In the genomic region with DNA sequence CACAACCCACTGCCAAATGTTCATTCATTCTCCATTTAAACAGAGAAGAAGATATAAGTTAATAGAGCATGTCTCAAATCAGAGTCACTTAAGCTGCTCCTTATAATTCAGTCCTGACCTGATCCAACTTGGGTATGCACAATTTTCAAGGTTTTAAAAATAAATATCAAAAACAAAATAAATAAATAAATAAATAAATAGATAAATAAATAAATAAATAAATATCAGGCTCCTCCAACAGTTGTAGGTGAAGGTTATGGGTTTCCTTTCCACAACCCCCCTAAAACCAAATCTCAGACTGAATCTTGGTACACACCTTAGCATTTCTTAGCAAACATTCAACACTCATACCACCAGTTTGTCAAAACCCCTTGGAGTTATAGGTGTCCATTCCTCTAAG, we compare ENCODE assay signal across 30 cellular contexts.
DNase-seq lines count a peak whose midpoint lies in the region; ATAC-seq, FAIRE-seq and TF ChIP-seq lines count a peak whose summit lies in the region.
"Had no signal": no experiment of that assay in that cellular context is flagged by ENCODE, and none has a peak within 500 bp of the region (broad histone marks: within the 10 kb centered on the region; RNA-seq: fewer than 3 reads in every experiment).

No MANE protein-coding gene starts in this region.

- TF ChIP-seq EP300 in A549 (IDR thresholded peaks at IDR 0.05): no peak

- no peak for TF ChIP-seq RAD21 in A549 (conservative IDR thresholded peaks at IDR 0.05 in 1 of 2, IDR thresholded peaks at IDR 0.05 in 1 of 2)

- no peaks in the 10 kb centered on the region for H3K79me2 ChIP-seq in SU-DHL-6 (ENCODE audit: insufficient read depth, low read length)

- no peaks in the 10 kb centered on the region for H3K9me2 ChIP-seq in SU-DHL-6 (replicated peaks; ENCODE audit: insufficient read depth, low read length)

- H3K4me1 ChIP-seq in A549 (no peaks in the 10 kb centered on the region), HEK293 (ENCODE audit: control insufficient read depth, insufficient read depth, low read length) (no peaks in the 10 kb centered on the region)
- H3K4me1 ChIP-seq: BE2C, Caco-2 had no signal

- H3K27ac ChIP-seq in A549 (no peak overlapping the region), HEK293 (ENCODE audit: extremely low read depth, low read depth, low read length) (no peak overlapping the region), SU-DHL-6 (ENCODE audit: low read depth, low read length) (peak overlapping the region; percentile 99)
- H3K27ac ChIP-seq: 22Rv1; BLaER1; BLaER1 treated with 17β-estradiol and CSF1 and Interleukin-3, amounts not matched to agents 10 nM and 100 nM; C4-2B had no signal

- H3F3A ChIP-seq in SU-DHL-6 (ENCODE audit: insufficient read depth): peaks cover 29% of the 10 kb centered on the region

- H3K9ac ChIP-seq in SU-DHL-6 (ENCODE audit: low read length): 0 out of 2 replicates have a peak overlapping the region, but pooled peaks have one; percentile 16
- H3K9ac ChIP-seq: BLaER1; BLaER1 treated with 17β-estradiol and CSF1 and Interleukin-3, amounts not matched to agents 10 nM and 100 nM had no signal

- FAIRE-seq in A549 (lab: Jason Lieb, UNC): no peak
- no peak for FAIRE-seq in RCC 7860 (lab: Jason Lieb, UNC)
- FAIRE-seq: A204.1, D721Med had no signal

- no peaks in the 10 kb centered on the region for H3K36me3 ChIP-seq in HEK293 (ENCODE audit: control insufficient read depth in 2 of 2, insufficient read depth in 1 of 2, low read length in 2 of 2)
- H3K36me3 ChIP-seq in SU-DHL-6 (ENCODE audit: low read length): no peaks in the 10 kb centered on the region
- H3K36me3 ChIP-seq in MG63: no peaks in the 10 kb centered on the region
- H3K36me3 ChIP-seq: BE2C; BLaER1; BLaER1 treated with 17β-estradiol and CSF1 and Interleukin-3, amounts not matched to agents 10 nM and 100 nM had no signal

- no peak overlapping the region for H3K4me2 ChIP-seq in A549
- peak overlapping the region; percentile 81 for H3K4me2 ChIP-seq in SU-DHL-6 (ENCODE audit: low read depth, low read length, poor library complexity, severe bottlenecking)
- H3K4me2 ChIP-seq: BLaER1 had no signal

- H3K4me3 ChIP-seq in A549: no peak overlapping the region
- no peak overlapping the region for H3K4me3 ChIP-seq in HEK293 (ENCODE audit: low read depth, low read length)
- no peak overlapping the region for H3K4me3 ChIP-seq in SU-DHL-6 (ENCODE audit: insufficient read depth, low read length, poor library complexity, severe bottlenecking)
- H3K4me3 ChIP-seq in MG63: no peak overlapping the region
- H3K4me3 ChIP-seq: BLaER1; BLaER1 treated with 17β-estradiol and CSF1 and Interleukin-3, amounts not matched to agents 10 nM and 100 nM had no signal

- POLR2A ChIA-PET in A549 (lab: Yijun Ruan, JAX) (no interaction called here), HEK293 (lab: Yijun Ruan, JAX) (no interaction called here)

- ATAC-seq in A549: no peak
- ATAC-seq: CD8-positive, alpha-beta T cell had no signal

- CTCF ChIA-PET in A549 (lab: Yijun Ruan, JAX): no interaction called here
- CTCF ChIA-PET in HEK293 (lab: Yijun Ruan, JAX): no interaction called here

- TF ChIP-seq CTCF in A549 (IDR thresholded peaks at IDR 0.05): no peak
- no peak for TF ChIP-seq CTCF in HEK293 (tag by site-specific recombination; IDR thresholded peaks at IDR 0.05)
- no peak for TF ChIP-seq CTCF in SU-DHL-6 (IDR thresholded peaks at IDR 0.05; ENCODE audit: insufficient read depth, low read length, poor library complexity, severe bottlenecking)

- DNase-seq in A549 (ENCODE audit: low read depth in 1 of 2, low spot score in 1 of 2) (no peak), RCC 7860 (ENCODE audit: low spot score) (no peak), MG63 (no peak), cerebellar nuclear complex (lab: John Stamatoyannopoulos, UW) (no peak)
- DNase-seq: 8988T; ACHN; AML-193; BE2C; C1 segment of cervical spinal cord; Caco-2; Calu3; CD4-positive, alpha-beta memory T cell; CD4-positive, alpha-beta T cell; CD4-positive, CD25-positive, alpha-beta regulatory T cell; CD8-positive, alpha-beta memory T cell; CD8-positive, alpha-beta T cell; COR-L47; DMS 273 treated with DMSO at 0.1 percent for 48 hours; DMS153; DMS79; DND-41; EL had no signal

- no peak for TF ChIP-seq POLR2A in A549 (IDR thresholded peaks at IDR 0.05; ENCODE audit: low read length)

- no peak overlapping the region for H2AFZ ChIP-seq in SU-DHL-6 (ENCODE audit: low read depth, low read length, severe bottlenecking)

- H3K9me3 ChIP-seq in A549 (no peaks in the 10 kb centered on the region), HEK293 (ENCODE audit: control insufficient read depth, insufficient read depth, low read depth, low read length) (no peaks in the 10 kb centered on the region), SU-DHL-6 (ENCODE audit: insufficient read depth, low read length) (no peaks in the 10 kb centered on the region), MG63 (no peaks in the 10 kb centered on the region)
- H3K9me3 ChIP-seq: BE2C, BLaER1, Caco-2 had no signal

- H3K27me3 ChIP-seq in SU-DHL-6 (ENCODE audit: low read length) (no peaks in the 10 kb centered on the region), MG63 (no peaks in the 10 kb centered on the region)
- H3K27me3 ChIP-seq: BLaER1; BLaER1 treated with 17β-estradiol and CSF1 and Interleukin-3, amounts not matched to agents 10 nM and 100 nM had no signal

- H4K20me1 ChIP-seq in SU-DHL-6 (ENCODE audit: low read depth, low read length): no peaks in the 10 kb centered on the region
- H4K20me1 ChIP-seq: BLaER1; BLaER1 treated with 17β-estradiol and CSF1 and Interleukin-3, amounts not matched to agents 10 nM and 100 nM had no signal

TF ChIP-seq in A549, 52 proteins besides CTCF, POLR2A, EP300 and RAD21:
- TF ChIP-seq ZC3H11A (IDR thresholded peaks at IDR 0.05): peak; percentile 74
- no peak for TF ChIP-seq GATA3 (IDR thresholded peaks at IDR 0.05; ENCODE audit: borderline replicate concordance)
- TF ChIP-seq MYC (IDR thresholded peaks at IDR 0.05; ENCODE audit: borderline replicate concordance, low read length): no peak
- no peak for TF ChIP-seq CEBPB (IDR thresholded peaks at IDR 0.05)

TF ChIP-seq in HEK293, 187 proteins besides CTCF, POLR2A, EP300 and RAD21 (continues in another document):
- TF ChIP-seq ZNF843 (tag by site-specific recombination; IDR thresholded peaks at IDR 0.05): no peak
- TF ChIP-seq ZXDB (tag by site-specific recombination; IDR thresholded peaks at IDR 0.05): 0 out of 2 replicates have a peak, but pooled peaks have one; percentile 15
- TF ChIP-seq ZBTB8A (tag by site-specific recombination; IDR thresholded peaks at IDR 0.05): 0 out of 2 replicates have a peak, but pooled peaks have one; percentile 17
- 0 out of 2 replicates have a peak, but pooled peaks have one; percentile 15 for TF ChIP-seq ZNF654 (tag by site-specific recombination; IDR thresholded peaks at IDR 0.05; ENCODE audit: low read depth)
- no peak for TF ChIP-seq ZNF658 (tag by site-specific recombination; IDR thresholded peaks at IDR 0.05)
- TF ChIP-seq, protein P1, sequence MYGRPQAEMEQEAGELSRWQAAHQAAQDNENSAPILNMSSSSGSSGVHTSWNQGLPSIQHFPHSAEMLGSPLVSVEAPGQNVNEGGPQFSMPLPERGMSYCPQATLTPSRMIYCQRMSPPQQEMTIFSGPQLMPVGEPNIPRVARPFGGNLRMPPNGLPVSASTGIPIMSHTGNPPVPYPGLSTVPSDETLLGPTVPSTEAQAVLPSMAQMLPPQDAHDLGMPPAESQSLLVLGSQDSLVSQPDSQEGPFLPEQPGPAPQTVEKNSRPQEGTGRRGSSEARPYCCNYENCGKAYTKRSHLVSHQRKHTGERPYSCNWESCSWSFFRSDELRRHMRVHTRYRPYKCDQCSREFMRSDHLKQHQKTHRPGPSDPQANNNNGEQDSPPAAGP (tag by site-specific recombination; IDR thresholded peaks at IDR 0.05): no peak
- TF ChIP-seq ZNF324 (tag by site-specific recombination; IDR thresholded peaks at IDR 0.05): no peak
- TF ChIP-seq ZNF394 (tag by site-specific recombination; IDR thresholded peaks at IDR 0.05; ENCODE audit: borderline replicate concordance): peak; percentile 69; the same call in 1 of the 2 replicates
- TF ChIP-seq ZNF623 (tag by site-specific recombination; IDR thresholded peaks at IDR 0.05): peak; percentile 30
- TF ChIP-seq, protein P2, sequence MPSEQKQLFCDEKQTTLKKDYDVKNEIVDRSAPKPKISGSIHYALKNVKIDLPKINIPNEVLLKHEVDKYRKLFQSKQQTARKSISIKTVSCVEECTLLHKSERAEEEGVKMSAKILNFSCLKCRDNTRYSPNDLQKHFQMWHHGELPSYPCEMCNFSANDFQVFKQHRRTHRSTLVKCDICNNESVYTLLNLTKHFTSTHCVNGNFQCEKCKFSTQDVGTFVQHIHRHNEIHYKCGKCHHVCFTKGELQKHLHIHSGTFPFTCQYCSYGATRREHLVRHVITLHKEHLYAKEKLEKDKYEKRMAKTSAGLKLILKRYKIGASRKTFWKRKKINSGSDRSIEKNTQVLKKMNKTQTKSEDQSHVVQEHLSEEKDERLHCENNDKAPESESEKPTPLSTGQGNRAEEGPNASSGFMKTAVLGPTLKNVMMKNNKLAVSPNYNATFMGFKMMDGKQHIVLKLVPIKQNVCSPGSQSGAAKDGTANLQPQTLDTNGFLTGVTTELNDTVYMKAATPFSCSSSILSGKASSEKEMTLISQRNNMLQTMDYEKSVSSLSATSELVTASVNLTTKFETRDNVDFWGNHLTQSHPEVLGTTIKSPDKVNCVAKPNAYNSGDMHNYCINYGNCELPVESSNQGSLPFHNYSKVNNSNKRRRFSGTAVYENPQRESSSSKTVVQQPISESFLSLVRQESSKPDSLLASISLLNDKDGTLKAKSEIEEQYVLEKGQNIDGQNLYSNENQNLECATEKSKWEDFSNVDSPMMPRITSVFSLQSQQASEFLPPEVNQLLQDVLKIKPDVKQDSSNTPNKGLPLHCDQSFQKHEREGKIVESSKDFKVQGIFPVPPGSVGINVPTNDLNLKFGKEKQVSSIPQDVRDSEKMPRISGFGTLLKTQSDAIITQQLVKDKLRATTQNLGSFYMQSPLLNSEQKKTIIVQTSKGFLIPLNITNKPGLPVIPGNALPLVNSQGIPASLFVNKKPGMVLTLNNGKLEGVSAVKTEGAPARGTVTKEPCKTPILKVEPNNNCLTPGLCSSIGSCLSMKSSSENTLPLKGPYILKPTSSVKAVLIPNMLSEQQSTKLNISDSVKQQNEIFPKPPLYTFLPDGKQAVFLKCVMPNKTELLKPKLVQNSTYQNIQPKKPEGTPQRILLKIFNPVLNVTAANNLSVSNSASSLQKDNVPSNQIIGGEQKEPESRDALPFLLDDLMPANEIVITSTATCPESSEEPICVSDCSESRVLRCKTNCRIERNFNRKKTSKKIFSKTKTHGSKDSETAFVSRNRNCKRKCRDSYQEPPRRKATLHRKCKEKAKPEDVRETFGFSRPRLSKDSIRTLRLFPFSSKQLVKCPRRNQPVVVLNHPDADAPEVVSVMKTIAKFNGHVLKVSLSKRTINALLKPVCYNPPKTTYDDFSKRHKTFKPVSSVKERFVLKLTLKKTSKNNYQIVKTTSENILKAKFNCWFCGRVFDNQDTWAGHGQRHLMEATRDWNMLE (tag by site-specific recombination; conservative IDR thresholded peaks at IDR 0.05; ENCODE audit: low read depth): peak; percentile 74
- no peak for TF ChIP-seq ZNF510 (tag by site-specific recombination; IDR thresholded peaks at IDR 0.05; ENCODE audit: insufficient replicate concordance)
- TF ChIP-seq ZNF555 (tag by site-specific recombination; conservative IDR thresholded peaks at IDR 0.05): peak; percentile 49
